ENCODE assay signal across 9 cellular contexts in genomic region chr15:40150163-40150925, GRCh38. TPM values are rescaled to one million over a fixed set of nuclear protein-coding genes. Genes with fewer than 3 reads are reported as not detected.
DNase-seq lines count a peak whose midpoint lies in the region; ATAC-seq and TF ChIP-seq lines count a peak whose summit lies in the region.
"Had no signal": no experiment of that assay in that cellular context is flagged by ENCODE, and none has a peak within 500 bp of the region (broad histone marks: within the 10 kb centered on the region; RNA-seq: fewer than 3 reads in every experiment).

No MANE protein-coding gene starts in this region.

- H3K27me3 Mint-ChIP-seq in endothelial cell (ENCODE audit: unreplicated experiment) = no peaks in the 10 kb centered on the region
- H3K27me3 Mint-ChIP-seq in activated CD4-positive, alpha-beta T cell treated with anti-CD3 and anti-CD28 coated beads, Interleukin-2, amount 10 ng/mL, durations not matched to agents 24 days and 14 days = peaks cover 12% of the 10 kb centered on the region

- no peak for TF ChIP-seq CTCF in endothelial cell (IDR thresholded peaks at IDR 0.05; ENCODE audit: unreplicated experiment)

- ATAC-seq in HG02571 (IDR thresholded peaks at IDR 0.05; ENCODE audit: unreplicated experiment) = no peak
- ATAC-seq in GM18873 (IDR thresholded peaks at IDR 0.05; ENCODE audit: low FRiP score, unreplicated experiment) = no peak
- ATAC-seq: gastroesophageal sphincter had no signal

- H3K4me1 Mint-ChIP-seq in endothelial cell (ENCODE audit: unreplicated experiment) = no peaks in the 10 kb centered on the region
- no peaks in the 10 kb centered on the region for H3K4me1 Mint-ChIP-seq in activated CD4-positive, alpha-beta T cell treated with anti-CD3 and anti-CD28 coated beads, Interleukin-2, amount 10 ng/mL, durations not matched to agents 24 days and 14 days

- peak; percentile 63 for DNase-seq in DMS153 (lab: John Stamatoyannopoulos, UW)
- DNase-seq in NCI-H1092 (lab: John Stamatoyannopoulos, UW) = peak; percentile 52
- peak; percentile 57 for DNase-seq in amniotic epithelial cell (ENCODE audit: low read depth)
- DNase-seq in lung microvascular endothelial cell (ENCODE audit: low read depth in 2 of 2) = peak; percentile 47 to 63
- no peak for DNase-seq in endothelial cell (ENCODE audit: low spot score)
- no peak for DNase-seq in activated CD4-positive, alpha-beta T cell treated with anti-CD3 and anti-CD28 coated beads, Interleukin-2, amount 10 ng/mL, durations not matched to agents 24 days and 14 days

- no peak overlapping the region for H3K4me3 Mint-ChIP-seq in endothelial cell (ENCODE audit: unreplicated experiment)
- no peak overlapping the region for H3K4me3 Mint-ChIP-seq in activated CD4-positive, alpha-beta T cell treated with anti-CD3 and anti-CD28 coated beads, Interleukin-2, amount 10 ng/mL, durations not matched to agents 24 days and 14 days

- H3K36me3 Mint-ChIP-seq in endothelial cell (ENCODE audit: low read depth, unreplicated experiment) = peaks cover 3% of the 10 kb centered on the region
- no peaks in the 10 kb centered on the region for H3K36me3 Mint-ChIP-seq in activated CD4-positive, alpha-beta T cell treated with anti-CD3 and anti-CD28 coated beads, Interleukin-2, amount 10 ng/mL, durations not matched to agents 24 days and 14 days (ENCODE audit: low read depth)

- no peak overlapping the region for H3K27ac Mint-ChIP-seq in endothelial cell (ENCODE audit: unreplicated experiment)
- H3K27ac Mint-ChIP-seq in activated CD4-positive, alpha-beta T cell treated with anti-CD3 and anti-CD28 coated beads, Interleukin-2, amount 10 ng/mL, durations not matched to agents 24 days and 14 days = no peak overlapping the region

- intact Hi-C loops in activated CD4-positive, alpha-beta T cell treated with anti-CD3 and anti-CD28 coated beads, Interleukin-2, amount 10 ng/mL, durations not matched to agents 24 days and 14 days (cut with micrococcal nuclease) = no loop called here

- H3K9me3 Mint-ChIP-seq in endothelial cell (ENCODE audit: unreplicated experiment) = no peaks in the 10 kb centered on the region
- no peaks in the 10 kb centered on the region for H3K9me3 Mint-ChIP-seq in activated CD4-positive, alpha-beta T cell treated with anti-CD3 and anti-CD28 coated beads, Interleukin-2, amount 10 ng/mL, durations not matched to agents 24 days and 14 days

RNA-seq across cellular contexts. Expression of gene BUB1B, which starts 10.5 kb away (rescaled TPM):
- total RNA-seq in lung microvascular endothelial cell (3.0 and 10.5 TPM in 2 replicates), endothelial cell (ENCODE audit: unreplicated experiment) (11.9 TPM)
- 69.3 and 73.1 TPM in 2 replicates for total RNA-seq in activated CD4-positive, alpha-beta T cell treated with anti-CD3 and anti-CD28 coated beads, Interleukin-2, amount 10 ng/mL, durations not matched to agents 24 days and 14 days

RNA-seq across cellular contexts. Expression of gene BMF, which starts 41.7 kb away (rescaled TPM):
- total RNA-seq in lung microvascular endothelial cell (2.0 and 3.7 TPM in 2 replicates), endothelial cell (ENCODE audit: unreplicated experiment) (153 TPM)
- 8.4 and 9.1 TPM in 2 replicates for total RNA-seq in activated CD4-positive, alpha-beta T cell treated with anti-CD3 and anti-CD28 coated beads, Interleukin-2, amount 10 ng/mL, durations not matched to agents 24 days and 14 days

Comparison
In these comparisons a context has a peak if more than half of its experiments do, and no peak if none do; other contexts are left out.
1. DNase-seq: peak in DMS153 (single experiment), NCI-H1092 (single experiment), amniotic epithelial cell (single experiment) and lung microvascular endothelial cell (2 of 2); none in endothelial cell (single experiment) and activated CD4-positive, alpha-beta T cell treated with anti-CD3 and anti-CD28 coated beads, Interleukin-2, amount 10 ng/mL, durations not matched to agents 24 days and 14 days (single experiment).
2. RNA of gene BMF, which starts 41.7 kb away (total RNA-seq): 153 TPM in endothelial cell (single experiment); 8.4 to 9.1 TPM in activated CD4-positive, alpha-beta T cell treated with anti-CD3 and anti-CD28 coated beads, Interleukin-2, amount 10 ng/mL, durations not matched to agents 24 days and 14 days and 2.0 to 3.7 TPM in lung microvascular endothelial cell; every median in the first group is over 10 times any median in the second.